12 cellular contexts compared by ENCODE assay signal in the genomic region with DNA sequence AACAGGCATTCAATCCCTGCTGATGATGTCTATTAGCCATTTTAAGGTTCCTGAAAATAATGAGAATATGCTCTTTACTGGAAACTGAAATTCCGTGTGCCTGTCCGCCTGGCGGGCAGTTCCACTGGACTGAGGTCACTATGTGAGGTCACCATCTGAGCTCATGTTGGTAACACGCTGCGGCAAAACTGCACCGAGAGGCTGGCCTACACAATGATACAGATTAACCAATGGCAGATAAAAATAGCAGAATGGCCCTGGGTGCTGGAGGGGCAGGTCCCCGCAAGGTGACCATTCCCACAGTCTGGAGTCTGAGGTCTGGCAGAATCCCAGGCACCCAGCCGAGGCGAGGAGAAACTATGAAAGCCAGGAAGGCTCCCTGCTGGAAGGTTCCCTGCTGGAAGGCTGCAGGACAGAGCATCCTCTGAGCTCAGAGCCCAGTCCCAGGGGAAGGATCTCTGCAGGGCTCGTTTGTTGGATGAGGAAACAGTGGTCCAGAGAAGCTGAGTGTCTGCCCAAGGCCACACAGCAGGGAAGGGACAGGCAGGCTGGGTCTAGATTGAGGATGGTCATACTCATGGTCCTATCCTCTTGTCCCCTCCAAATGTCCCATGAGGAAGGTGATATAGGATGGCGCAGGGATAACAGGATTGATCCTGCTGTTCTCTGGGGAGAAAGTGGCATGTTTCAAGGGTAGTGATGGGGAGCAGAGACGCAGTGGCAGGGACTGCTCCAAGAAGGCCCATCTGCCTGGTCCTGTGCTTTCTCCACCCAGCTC. TPM values are rescaled to one million over a fixed set of nuclear protein-coding genes. Genes with fewer than 3 reads are reported as not detected.
DNase-seq lines count a peak whose midpoint lies in the region; ATAC-seq, FAIRE-seq and TF ChIP-seq lines count a peak whose summit lies in the region.
"Had no signal": no experiment of that assay in that cellular context is flagged by ENCODE, and none has a peak within 500 bp of the region (broad histone marks: within the 10 kb centered on the region; RNA-seq: fewer than 3 reads in every experiment).

No MANE protein-coding gene starts in this region.

- H3K4me3 ChIP-seq in bronchial epithelial cell (ENCODE audit: low read depth, low read length) (no peak overlapping the region), hepatocyte (no peak overlapping the region), prostate gland (no peak overlapping the region), SK-N-SH (ENCODE audit: low read depth in 2 of 2, low read length in 1 of 2) (no peak overlapping the region), OCI-LY7 (ENCODE audit: low read depth, low read length, poor library complexity, severe bottlenecking) (no peak overlapping the region)

- CTCF ChIA-PET in SK-N-SH (lab: Yijun Ruan, JAX) (interaction anchor here (0.6 to 4.8 kb wide), 15 partner anchors 9 to 380 kb away, joined by 3 to 33 read pairs (median 4); partner anchors contain the start of genes HS1BP3 and RHOB), OCI-LY7 (lab: Charles Lee; ENCODE audit: unreplicated experiment) (no interaction called here)

- ATAC-seq in GM21737 (IDR thresholded peaks at IDR 0.05; ENCODE audit: unreplicated experiment) = no peak
- ATAC-seq in stimulated activated naive CD8-positive, alpha-beta T cell treated with anti-CD3 and anti-CD28 coated beads, Interleukin-15, Interleukin-2, amounts not matched to agents 100 U/mL and 50 U/mL, for 24 hours = no peak
- ATAC-seq: HCT116; naive thymus-derived CD8-positive, alpha-beta T cell had no signal

- 85% methylated on average over 12 of the region's 12 CpGs for WGBS in hepatocyte (ENCODE audit: low lambda C conversion rate, missing lambda C conversion rate)
- 75% methylated on average over 12 of the region's 12 CpGs for WGBS in prostate gland
- 95% methylated on average over 12 of the region's 12 CpGs for WGBS in SK-N-SH (ENCODE audit: low lambda C conversion rate)

- TF ChIP-seq RAD21 in SK-N-SH (IDR thresholded peaks at IDR 0.05; ENCODE audit: low read length) = no peak

- H3K9ac ChIP-seq in SK-N-SH = no peak overlapping the region

- peak; percentile 47 for FAIRE-seq in bronchial epithelial cell (lab: Jason Lieb, UNC)

- TF ChIP-seq EP300 in SK-N-SH (IDR thresholded peaks at IDR 0.05; ENCODE audit: borderline replicate concordance in 1 of 2, low read depth in 1 of 2, low read length in 1 of 2) = no peak

- H3K4me2 ChIP-seq in hepatocyte = no peak overlapping the region
- no peak overlapping the region for H3K4me2 ChIP-seq in SK-N-SH
- H3K4me2 ChIP-seq in OCI-LY7 (ENCODE audit: low read length) = no peak overlapping the region

- H3K9me3 ChIP-seq in hepatocyte (ENCODE audit: low read depth) = no peaks in the 10 kb centered on the region
- H3K9me3 ChIP-seq in prostate gland = no peaks in the 10 kb centered on the region
- H3K9me3 ChIP-seq in SK-N-SH = no peaks in the 10 kb centered on the region
- no peaks in the 10 kb centered on the region for H3K9me3 ChIP-seq in OCI-LY7 (ENCODE audit: low read length)

- H3K79me2 ChIP-seq in hepatocyte (no peaks in the 10 kb centered on the region), SK-N-SH (ENCODE audit: insufficient read depth) (no peaks in the 10 kb centered on the region), OCI-LY7 (ENCODE audit: insufficient read depth, low read depth, low read length) (no peaks in the 10 kb centered on the region)

- H2AFZ ChIP-seq in hepatocyte (no peak overlapping the region), SK-N-SH (ENCODE audit: low read depth) (no peak overlapping the region), OCI-LY7 (ENCODE audit: low read length) (no peak overlapping the region)

- no peaks in the 10 kb centered on the region for H3K27me3 ChIP-seq in bronchial epithelial cell (ENCODE audit: control insufficient read depth, insufficient read depth, low read length)
- no peaks in the 10 kb centered on the region for H3K27me3 ChIP-seq in hepatocyte
- H3K27me3 ChIP-seq in prostate gland (replicated peaks; ENCODE audit: insufficient read depth) = no peaks in the 10 kb centered on the region
- H3K27me3 ChIP-seq in SK-N-SH (ENCODE audit: insufficient read depth) = no peaks in the 10 kb centered on the region

- H3K27ac ChIP-seq in C4-2B (peak overlapping the region; percentile 77), hepatocyte (peak overlapping the region; percentile 12), prostate gland (peak overlapping the region; percentile 79 to 93), SK-N-SH (ENCODE audit: low read depth in 2 of 2, low read length in 1 of 2) (no peak overlapping the region), OCI-LY7 (ENCODE audit: low read depth, low read length, poor library complexity, severe bottlenecking) (no peak overlapping the region)

- H3F3A ChIP-seq in SK-N-SH (replicated peaks; ENCODE audit: insufficient read depth) = no peaks in the 10 kb centered on the region

- no peaks in the 10 kb centered on the region for H3K9me2 ChIP-seq in hepatocyte (replicated peaks; ENCODE audit: insufficient read depth)
- H3K9me2 ChIP-seq in SK-N-SH = no peaks in the 10 kb centered on the region
- H3K9me2 ChIP-seq in OCI-LY7 (ENCODE audit: insufficient read depth, low read length) = no peaks in the 10 kb centered on the region

- intact Hi-C loops in prostate gland (cut with DNase I) = no loop called here
- intact Hi-C loops in OCI-LY7 (cut with micrococcal nuclease; ENCODE audit: unreplicated experiment) = no loop called here

- no peak for DNase-seq in bronchial epithelial cell (ENCODE audit: low read depth)
- DNase-seq in hepatocyte (ENCODE audit: low spot score) = no peak
- DNase-seq in prostate gland (ENCODE audit: low spot score) = no peak
- no peak for DNase-seq in SK-N-SH
- no peak for DNase-seq in stimulated activated naive CD8-positive, alpha-beta T cell treated with anti-CD3 and anti-CD28 coated beads, Interleukin-15, Interleukin-2, amounts not matched to agents 100 U/mL and 50 U/mL, for 24 hours
- DNase-seq in OCI-LY7 (ENCODE audit: low spot score) = no peak
- DNase-seq: activated T-cell treated with anti-CD3 and anti-CD28 coated beads for 4 hours, NCI-H1048 had no signal

- H4K20me1 ChIP-seq in hepatocyte (ENCODE audit: insufficient read depth, poor library complexity, severe bottlenecking) (no peaks in the 10 kb centered on the region), SK-N-SH (ENCODE audit: insufficient read depth) (no peaks in the 10 kb centered on the region), OCI-LY7 (ENCODE audit: insufficient read depth, low read length) (no peaks in the 10 kb centered on the region)

- BruUV-seq in OCI-LY7 (replicated peaks; lab: Mats Ljungman, UMichigan) = no TSS peak

- H3K4me1 ChIP-seq in hepatocyte (ENCODE audit: insufficient read depth) = no peaks in the 10 kb centered on the region
- H3K4me1 ChIP-seq in prostate gland (replicated peaks) = peaks cover 19% of the 10 kb centered on the region
- H3K4me1 ChIP-seq in SK-N-SH (ENCODE audit: control insufficient read depth in 1 of 2, insufficient read depth in 2 of 2, low read depth in 1 of 2, low read length in 1 of 2) = peaks cover 0 to 37% of the 10 kb centered on the region in 2 experiments; a peak in 1 of 4 replicates
- no peaks in the 10 kb centered on the region for H3K4me1 ChIP-seq in OCI-LY7 (ENCODE audit: insufficient read depth, low read length, poor library complexity, severe bottlenecking)

- no peak for TF ChIP-seq CTCF in C4-2B (conservative IDR thresholded peaks at IDR 0.05)
- no peak for TF ChIP-seq CTCF in bronchial epithelial cell (IDR thresholded peaks at IDR 0.05; ENCODE audit: insufficient read depth, low read length, severe bottlenecking)
- TF ChIP-seq CTCF in hepatocyte (IDR thresholded peaks at IDR 0.05; ENCODE audit: poor library complexity) = no peak
- TF ChIP-seq CTCF in prostate gland (IDR thresholded peaks at IDR 0.05) = peak in 1 of 4 experiments; percentile 11
- no peak for TF ChIP-seq CTCF in SK-N-SH (IDR thresholded peaks at IDR 0.05)
- TF ChIP-seq CTCF in OCI-LY7 (conservative IDR thresholded peaks at IDR 0.05; ENCODE audit: low read length) = no peak

- H3K36me3 ChIP-seq in bronchial epithelial cell (ENCODE audit: control insufficient read depth, insufficient read depth, low read length) (peaks cover 11% of the 10 kb centered on the region), hepatocyte (replicated peaks; ENCODE audit: insufficient read depth, low read depth) (no peaks in the 10 kb centered on the region), prostate gland (peaks cover 5 to 6% of the 10 kb centered on the region in 2 donors), SK-N-SH (replicated peaks in 1 of 2; ENCODE audit: control insufficient read depth in 1 of 2, insufficient read depth in 2 of 2, low read length in 1 of 2) (peaks cover 0 to 30% of the 10 kb centered on the region in 2 experiments), OCI-LY7 (ENCODE audit: insufficient read depth, low read length) (no peaks in the 10 kb centered on the region)

- TF ChIP-seq POLR2A in prostate gland (IDR thresholded peaks at IDR 0.05) = no peak

- POLR2A ChIA-PET in SK-N-SH (lab: Yijun Ruan, JAX) = interaction anchor here (3.3 kb wide), 1 partner anchor 179 kb away, joined by 15 read pairs; the partner anchor contains the start of gene RHOB
- POLR2A ChIA-PET in OCI-LY7 (lab: Charles Lee) = interaction anchor here (1.0 kb wide), 1 partner anchor 27 kb away, joined by 3 read pairs; no protein-coding TSS in a partner anchor

TF ChIP-seq in SK-N-SH, 30 proteins besides CTCF, POLR2A, EP300 and RAD21 (continues in another document):
- TF ChIP-seq FOSL2 (IDR thresholded peaks at IDR 0.05; ENCODE audit: borderline replicate concordance, low read depth) = no peak
- no peak for TF ChIP-seq EZH2phosphoT487 (IDR thresholded peaks at IDR 0.05; ENCODE audit: borderline replicate concordance, low read depth)

RNA-seq across cellular contexts. Expression of gene HS1BP3, which starts 24.8 kb away (rescaled TPM):
- total RNA-seq in bronchial epithelial cell (27.6 and 37.8 TPM in 2 replicates), hepatocyte (25.8 and 26.8 TPM in 2 replicates), prostate gland (10 to 100 TPM; 29.9 to 39.4 TPM), OCI-LY7 (2022) (15.0 and 15.2 TPM in 2 replicates)
- polyA plus RNA-seq in hepatocyte (26.3 and 29.6 TPM in 2 replicates), SK-N-SH (2012; rRNA removed) (18.7 and 20.1 TPM in 2 replicates)
- 9.8 and 14.2 TPM in 2 replicates for polyA plus RNA-seq in SK-N-SH (2012; cell fraction: cytosol; rRNA removed)
- 47.9 and 49.4 TPM in 2 replicates for polyA plus RNA-seq in SK-N-SH (2012; cell fraction: nucleus; rRNA removed)
- total RNA-seq in OCI-LY7 (2014; rRNA removed; shearing (Covaris generic)) = 9.5 and 10.6 TPM in 2 replicates

RNA-seq across cellular contexts. Expression of gene GDF7, which starts 40.8 kb away (rescaled TPM):
- total RNA-seq in bronchial epithelial cell = under 0.01 and 0.13 TPM in 2 replicates
- total RNA-seq in hepatocyte = 0.24 and 0.37 TPM in 2 replicates
- 0.10 and 0.24 TPM in 2 replicates for polyA plus RNA-seq in hepatocyte
- total RNA-seq in prostate gland = 1 to 10 TPM; 3.3 to 7.0 TPM
- 0.02 and 0.03 TPM in 2 replicates for polyA plus RNA-seq in SK-N-SH (2012; rRNA removed)
- 0.04 TPM in 2 replicates for polyA plus RNA-seq in SK-N-SH (2012; cell fraction: cytosol; rRNA removed)
- 0.19 TPM in 2 replicates for polyA plus RNA-seq in SK-N-SH (2012; cell fraction: nucleus; rRNA removed)
- total RNA-seq in OCI-LY7 (2014; rRNA removed; shearing (Covaris generic)) = 0.06 and 0.10 TPM in 2 replicates
- 0.06 and 0.13 TPM in 2 replicates for total RNA-seq in OCI-LY7 (2022)
- total RNA-seq: naive thymus-derived CD8-positive, alpha-beta T cell had no signal

Comparison
In these comparisons a context has a peak if more than half of its experiments do, and no peak if none do; other contexts are left out.
1. H3K27ac ChIP-seq: peak in C4-2B (single experiment), hepatocyte (single experiment) and prostate gland (2 of 2); none in SK-N-SH (0 of 2) and OCI-LY7 (single experiment).